ENCODE assay signal across 10 cellular contexts in the genomic region with DNA sequence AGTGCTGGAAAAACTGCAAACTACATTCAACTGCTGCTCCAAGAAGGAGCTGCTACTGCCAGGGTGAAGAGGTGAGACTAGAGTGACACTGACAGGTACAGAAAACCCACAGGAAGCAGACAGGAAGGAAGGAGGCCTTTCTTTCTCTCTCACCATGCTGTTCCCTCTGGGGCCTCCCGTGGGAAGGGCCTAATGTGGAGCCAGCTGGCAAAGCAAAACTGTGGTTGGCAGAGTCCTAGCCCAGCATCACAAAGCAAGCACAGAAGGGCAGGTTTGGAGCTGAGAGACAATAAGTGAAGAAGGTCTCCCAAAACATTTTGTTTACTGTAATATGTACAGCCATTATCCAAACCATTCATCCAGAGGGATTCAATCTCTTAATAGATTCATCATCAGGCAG.
A peak's percentile ranks its signal among the peaks of the same experiment; 100 is the strongest.
DNase-seq lines count a peak whose midpoint lies in the region; ATAC-seq, FAIRE-seq and TF ChIP-seq lines count a peak whose summit lies in the region.
"Had no signal": no experiment of that assay in that cellular context is flagged by ENCODE, and none has a peak within 500 bp of the region (broad histone marks: within the 10 kb centered on the region; RNA-seq: fewer than 3 reads in every experiment).

No MANE protein-coding gene starts in this region.

- no peaks in the 10 kb centered on the region for H3K27me3 Mint-ChIP-seq in activated CD4-positive, alpha-beta memory T cell treated with anti-CD3 and anti-CD28 coated beads for 36 hours

- H3K4me1 ChIP-seq in keratinocyte (ENCODE audit: control insufficient read depth, extremely low read depth, insufficient read depth, low read length) (peaks cover 9% of the 10 kb centered on the region), aorta (ENCODE audit: control insufficient read depth in 1 of 2, insufficient read depth in 2 of 2, low read length in 2 of 2) (no peaks in the 10 kb centered on the region)

- H2AFZ ChIP-seq in keratinocyte (ENCODE audit: control insufficient read depth, low read length), result peak overlapping the region; percentile 29

- peak; percentile 87 for DNase-seq in Ammon's horn (ENCODE audit: low spot score)
- no peak for DNase-seq in GM12891 (ENCODE audit: insufficient read length, low spot score)
- peak; percentile 33 for DNase-seq in activated CD4-positive, alpha-beta memory T cell treated with anti-CD3 and anti-CD28 coated beads for 36 hours
- DNase-seq in keratinocyte (ENCODE audit: low read depth, low spot score), result no peak
- DNase-seq in Kasumi-1 (lab: John Stamatoyannopoulos, UW), result no peak
- DNase-seq in H7, result no peak
- DNase-seq in NCI-H774 (lab: John Stamatoyannopoulos, UW), result no peak
- no peak for DNase-seq in aorta
- DNase-seq: KG1 had no signal

- H3K9ac ChIP-seq in keratinocyte (ENCODE audit: control insufficient read depth, extremely low read depth, insufficient read depth, low read length), result no peak overlapping the region

- no peaks in the 10 kb centered on the region for H3K36me3 ChIP-seq in keratinocyte (ENCODE audit: control insufficient read depth in 2 of 2, extremely low read depth in 1 of 2, insufficient read depth in 2 of 2, low read length in 2 of 2)
- H3K36me3 ChIP-seq in H7 (replicated peaks; ENCODE audit: control insufficient read depth, insufficient read depth, low read length), result no peaks in the 10 kb centered on the region
- no peaks in the 10 kb centered on the region for H3K36me3 ChIP-seq in aorta (ENCODE audit: control insufficient read depth in 1 of 2, insufficient read depth in 2 of 2, low read length in 1 of 2)
- H3K36me3 ChIP-seq: HAP-1 had no signal

- dilution Hi-C loops in keratinocyte (cut with MboI; ENCODE audit: extremely low pct_ligation_motif_present, low sequenced_read_pairs), result no loop called here

- H3K9me3 ChIP-seq in keratinocyte (ENCODE audit: control insufficient read depth, low read depth, low read length), result no peaks in the 10 kb centered on the region
- H3K9me3 ChIP-seq in aorta (ENCODE audit: control insufficient read depth, low read length), result no peaks in the 10 kb centered on the region
- H3K9me3 ChIP-seq: HAP-1 had no signal

- no peak for TF ChIP-seq POLR2A in GM12891 (IDR thresholded peaks at IDR 0.05; ENCODE audit: low read depth, low read length)

- 0 to 9% methylated on average over 1 of the region's 1 CpG for WGBS in aorta, 2 donors

- peak overlapping the region; percentile 65 for H3K27ac Mint-ChIP-seq in activated CD4-positive, alpha-beta memory T cell treated with anti-CD3 and anti-CD28 coated beads for 36 hours

- no peaks in the 10 kb centered on the region for H3K9me3 Mint-ChIP-seq in activated CD4-positive, alpha-beta memory T cell treated with anti-CD3 and anti-CD28 coated beads for 36 hours

- peak overlapping the region; percentile 1 for H3K4me3 Mint-ChIP-seq in activated CD4-positive, alpha-beta memory T cell treated with anti-CD3 and anti-CD28 coated beads for 36 hours

- peak; percentile 9 for FAIRE-seq in GM12891 (lab: Jason Lieb, UNC)
- no peak for FAIRE-seq in keratinocyte (lab: Jason Lieb, UNC)

- no peak overlapping the region for H3K4me3 ChIP-seq in keratinocyte (ENCODE audit: control insufficient read depth in 2 of 3, extremely low read depth in 1 of 3, insufficient read depth in 2 of 3, low read depth in 1 of 3, low read length in 3 of 3)
- no peak overlapping the region for H3K4me3 ChIP-seq in H7 (ENCODE audit: insufficient read depth, low read depth, low read length)
- H3K4me3 ChIP-seq in aorta (ENCODE audit: low read length in 2 of 2), result no peak overlapping the region
- H3K4me3 ChIP-seq: HAP-1 had no signal

- POLR2A ChIA-PET in activated CD4-positive, alpha-beta memory T cell treated with anti-CD3 and anti-CD28 coated beads for 36 hours (lab: Charles Lee), result interaction anchor here (1.2 kb wide), 1 partner anchor 19 kb away, joined by 4 read pairs; no protein-coding TSS in a partner anchor

- peaks cover 50% of the 10 kb centered on the region for H3K4me1 Mint-ChIP-seq in activated CD4-positive, alpha-beta memory T cell treated with anti-CD3 and anti-CD28 coated beads for 36 hours (ENCODE audit: low read depth)

- H3K9me1 ChIP-seq in keratinocyte (ENCODE audit: control insufficient read depth, extremely low read depth, insufficient read depth, low read length), result no peaks in the 10 kb centered on the region

- no peaks in the 10 kb centered on the region for H3K27me3 ChIP-seq in keratinocyte (ENCODE audit: control insufficient read depth, extremely low read depth, insufficient read depth, low read length)
- no peaks in the 10 kb centered on the region for H3K27me3 ChIP-seq in H7 (ENCODE audit: control insufficient read depth, insufficient read depth, low read length)
- H3K27me3 ChIP-seq in aorta (ENCODE audit: control insufficient read depth in 1 of 2, insufficient read depth in 2 of 2, low read length in 1 of 2), result no peaks in the 10 kb centered on the region

- H3K36me3 Mint-ChIP-seq in activated CD4-positive, alpha-beta memory T cell treated with anti-CD3 and anti-CD28 coated beads for 36 hours, result no peaks in the 10 kb centered on the region

- TF ChIP-seq CTCF in keratinocyte (optimal IDR thresholded peaks at IDR 0.05 in 1 of 3, IDR thresholded peaks at IDR 0.05 in 1 of 3, conservative IDR thresholded peaks at IDR 0.05 in 1 of 3; ENCODE audit: extremely low read depth in 1 of 3, insufficient read depth in 2 of 3, low read length in 3 of 3), result no peak

- ATAC-seq in aorta (ENCODE audit: low FRiP score), result no peak

- no peaks in the 10 kb centered on the region for H4K20me1 ChIP-seq in keratinocyte (ENCODE audit: control insufficient read depth, extremely low read depth, insufficient read depth, low read length)

- no peak overlapping the region for H3K4me2 ChIP-seq in keratinocyte (ENCODE audit: control insufficient read depth, extremely low read depth, insufficient read depth, low read depth, low read length)

- H3K79me2 ChIP-seq in keratinocyte (ENCODE audit: control insufficient read depth, insufficient read depth, low read length), result no peaks in the 10 kb centered on the region

- intact Hi-C loops in activated CD4-positive, alpha-beta memory T cell treated with anti-CD3 and anti-CD28 coated beads for 36 hours (cut with micrococcal nuclease), result loop anchor here (2.0 to 5.0 kb wide), 2 partner anchors 14 to 78 kb away; no protein-coding TSS in a partner anchor
- intact Hi-C loops in aorta (cut with DNase I), result no loop called here

- CTCF ChIA-PET in activated CD4-positive, alpha-beta memory T cell treated with anti-CD3 and anti-CD28 coated beads for 36 hours (lab: Charles Lee), result interaction anchor here (0.7 to 3.7 kb wide), 4 partner anchors 185 to 735 kb away, joined by 3 to 18 read pairs (median 6); no protein-coding TSS in a partner anchor

- no peak overlapping the region for H3K27ac ChIP-seq in keratinocyte (ENCODE audit: control insufficient read depth, insufficient read depth, low read length)
- no peak overlapping the region for H3K27ac ChIP-seq in aorta (ENCODE audit: low read depth in 1 of 2, low read length in 2 of 2)

TF ChIP-seq in GM12891, 5 proteins besides CTCF, POLR2A, EP300 and RAD21:
- TF ChIP-seq POLR2AphosphoS5 (IDR thresholded peaks at IDR 0.05; ENCODE audit: low read depth, low read length), result no peak
- no peak for TF ChIP-seq PAX5 (IDR thresholded peaks at IDR 0.05; ENCODE audit: insufficient read depth, low read length, severe bottlenecking)
- TF ChIP-seq SPI1 (IDR thresholded peaks at IDR 0.05; ENCODE audit: low read depth, low read length), result no peak
- TF ChIP-seq POU2F2 (IDR thresholded peaks at IDR 0.05; ENCODE audit: low read depth, low read length), result no peak
- no peak for TF ChIP-seq TAF1 (IDR thresholded peaks at IDR 0.05; ENCODE audit: low read depth, low read length)
TF ChIP-seq in GM12891: peak in this region for 0.

Comparison
In these comparisons a context has a peak if more than half of its experiments do, and no peak if none do; other contexts are left out.
1. DNase-seq: peak in Ammon's horn (single experiment) and activated CD4-positive, alpha-beta memory T cell treated with anti-CD3 and anti-CD28 coated beads for 36 hours (single experiment); none in GM12891 (single experiment), keratinocyte (single experiment), Kasumi-1 (0 of 2), H7 (single experiment), NCI-H774 (single experiment) and aorta (0 of 2).